ENCODE assay signal across 1 cellular context in the genomic region with DNA sequence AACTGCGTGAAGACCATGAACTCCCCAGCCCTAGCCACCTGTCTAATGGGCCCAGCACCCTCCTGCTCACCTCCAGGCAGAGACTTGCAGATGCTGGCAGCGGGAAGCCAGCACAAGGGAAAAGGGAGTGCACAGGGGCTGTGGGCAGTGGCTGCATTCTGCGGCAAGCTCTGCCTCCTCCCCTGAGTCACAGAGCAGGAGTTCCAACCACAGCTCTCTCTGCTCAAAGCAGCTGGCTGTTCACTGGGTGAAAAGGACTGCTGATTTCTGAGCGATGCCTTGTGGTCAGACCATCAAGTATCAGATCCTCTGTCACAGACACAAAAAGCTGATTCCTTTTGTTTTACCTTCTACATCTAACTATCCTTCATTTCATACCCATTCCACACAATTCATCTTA.
TF ChIP-seq lines count a peak whose summit lies in the region.

No MANE protein-coding gene starts in this region.

TF ChIP-seq in SK-N-SH, 30 proteins besides CTCF, POLR2A, EP300 and RAD21 (continued from another document):
- TF ChIP-seq, protein P1, sequence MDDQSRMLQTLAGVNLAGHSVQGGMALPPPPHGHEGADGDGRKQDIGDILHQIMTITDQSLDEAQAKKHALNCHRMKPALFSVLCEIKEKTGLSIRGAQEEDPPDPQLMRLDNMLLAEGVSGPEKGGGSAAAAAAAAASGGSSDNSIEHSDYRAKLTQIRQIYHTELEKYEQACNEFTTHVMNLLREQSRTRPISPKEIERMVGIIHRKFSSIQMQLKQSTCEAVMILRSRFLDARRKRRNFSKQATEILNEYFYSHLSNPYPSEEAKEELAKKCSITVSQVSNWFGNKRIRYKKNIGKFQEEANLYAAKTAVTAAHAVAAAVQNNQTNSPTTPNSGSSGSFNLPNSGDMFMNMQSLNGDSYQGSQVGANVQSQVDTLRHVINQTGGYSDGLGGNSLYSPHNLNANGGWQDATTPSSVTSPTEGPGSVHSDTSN (IDR thresholded peaks at IDR 0.05): no peak
